ENCODE assay signal across 20 cellular contexts in genomic region chr1:236129315-236129714, GRCh38. TPM values are rescaled to one million over a fixed set of nuclear protein-coding genes. Genes with fewer than 3 reads are reported as not detected.
DNase-seq lines count a peak whose midpoint lies in the region; ATAC-seq and TF ChIP-seq lines count a peak whose summit lies in the region.
"Had no signal": no experiment of that assay in that cellular context is flagged by ENCODE, and none has a peak within 500 bp of the region (broad histone marks: within the 10 kb centered on the region; RNA-seq: fewer than 3 reads in every experiment).

No MANE protein-coding gene starts in this region.

- H3K27me3 ChIP-seq in vagina: no peaks in the 10 kb centered on the region

- no peak for ATAC-seq in activated CD4-positive, alpha-beta T cell treated with anti-CD3 and anti-CD28 coated beads for 36 hours
- ATAC-seq: activated T-cell treated with anti-CD3 and anti-CD28 coated beads, Interleukin-2, amount 50 U/mL, for 4 hours; HCT116; heart left ventricle; left cardiac atrium; psoas muscle had no signal

- no peaks in the 10 kb centered on the region for H3K9me3 Mint-ChIP-seq in activated CD4-positive, alpha-beta T cell treated with anti-CD3 and anti-CD28 coated beads for 36 hours (ENCODE audit: low read depth)
- H3K9me3 Mint-ChIP-seq: activated CD4-positive, alpha-beta memory T cell treated with anti-CD3 and anti-CD28 coated beads for 36 hours; activated naive CD8-positive, alpha-beta T cell treated with anti-CD3 and anti-CD28 coated beads, Interleukin-2, amount 10 ng/mL, durations not matched to agents 7 days and 5 days had no signal

- H3K36me3 ChIP-seq in vagina: no peaks in the 10 kb centered on the region
- H3K36me3 ChIP-seq: esophagus squamous epithelium, heart left ventricle had no signal

- no peak overlapping the region for H3K4me3 Mint-ChIP-seq in activated CD4-positive, alpha-beta T cell treated with anti-CD3 and anti-CD28 coated beads for 36 hours
- H3K4me3 Mint-ChIP-seq: activated CD4-positive, alpha-beta memory T cell treated with anti-CD3 and anti-CD28 coated beads for 36 hours; activated naive CD8-positive, alpha-beta T cell treated with anti-CD3 and anti-CD28 coated beads, Interleukin-2, amount 10 ng/mL, durations not matched to agents 7 days and 5 days; activated T-cell treated with anti-CD3 and anti-CD28 coated beads, Interleukin-2, amount 50 U/mL, for 4 hours had no signal

- TF ChIP-seq CTCF in vagina (IDR thresholded peaks at IDR 0.05): no peak

- intact Hi-C loops in vagina (cut with DNase I): no loop called here
- intact Hi-C loops in activated CD4-positive, alpha-beta T cell treated with anti-CD3 and anti-CD28 coated beads for 36 hours (cut with DNase I, micrococcal nuclease): no loop called here

- H3K27me3 Mint-ChIP-seq in activated CD4-positive, alpha-beta T cell treated with anti-CD3 and anti-CD28 coated beads for 36 hours: peaks cover 12% of the 10 kb centered on the region

- TF ChIP-seq POLR2A in vagina (IDR thresholded peaks at IDR 0.05): no peak

- H3K27ac Mint-ChIP-seq in activated CD4-positive, alpha-beta T cell treated with anti-CD3 and anti-CD28 coated beads for 36 hours: no peak overlapping the region
- H3K27ac Mint-ChIP-seq: activated CD4-positive, alpha-beta memory T cell treated with anti-CD3 and anti-CD28 coated beads for 36 hours; activated naive CD8-positive, alpha-beta T cell treated with anti-CD3 and anti-CD28 coated beads, Interleukin-2, amount 10 ng/mL, durations not matched to agents 7 days and 5 days had no signal

- H3K27ac ChIP-seq in caudate nucleus (ENCODE audit: low read depth, low read length) (peak overlapping the region; percentile 36), vagina (no peak overlapping the region)
- H3K27ac ChIP-seq: esophagus squamous epithelium, heart left ventricle, KMS-11, psoas muscle had no signal

- CTCF ChIA-PET in activated CD4-positive, alpha-beta T cell treated with anti-CD3 and anti-CD28 coated beads for 36 hours (lab: Charles Lee): no interaction called here

- no peaks in the 10 kb centered on the region for H3K9me3 ChIP-seq in vagina
- H3K9me3 ChIP-seq: esophagus squamous epithelium had no signal

- H3K4me1 Mint-ChIP-seq in activated CD4-positive, alpha-beta T cell treated with anti-CD3 and anti-CD28 coated beads for 36 hours: no peaks in the 10 kb centered on the region
- H3K4me1 Mint-ChIP-seq: activated naive CD8-positive, alpha-beta T cell treated with anti-CD3 and anti-CD28 coated beads, Interleukin-2, amount 10 ng/mL, durations not matched to agents 7 days and 5 days had no signal

- no peaks in the 10 kb centered on the region for H3K36me3 Mint-ChIP-seq in activated CD4-positive, alpha-beta T cell treated with anti-CD3 and anti-CD28 coated beads for 36 hours (ENCODE audit: low read depth)
- H3K36me3 Mint-ChIP-seq: activated CD4-positive, alpha-beta memory T cell treated with anti-CD3 and anti-CD28 coated beads for 36 hours; activated naive CD8-positive, alpha-beta T cell treated with anti-CD3 and anti-CD28 coated beads, Interleukin-2, amount 10 ng/mL, durations not matched to agents 7 days and 5 days had no signal

- H3K4me1 ChIP-seq in vagina: no peaks in the 10 kb centered on the region
- H3K4me1 ChIP-seq: heart left ventricle, psoas muscle had no signal

- POLR2A ChIA-PET in activated CD4-positive, alpha-beta T cell treated with anti-CD3 and anti-CD28 coated beads for 36 hours (lab: Charles Lee): interaction anchor here (0.5 kb wide), 1 partner anchor 382 kb away, joined by 4 read pairs; no protein-coding TSS in a partner anchor

- DNase-seq in NCI-H1048 (lab: John Stamatoyannopoulos, UW) (peak; percentile 78), caudate nucleus (lab: John Stamatoyannopoulos, UW) (peak in 17 of 61 donors; percentile 11 to 45 (median 24)), medulla oblongata (ENCODE audit: extremely low spot score) (peak; percentile 64), superior temporal gyrus (ENCODE audit: extremely low spot score) (peak; percentile 37), vagina (ENCODE audit: extremely low spot score in 2 of 2) (no peak), UCSD-AML1 (lab: John Stamatoyannopoulos, UW; ENCODE audit: unreplicated experiment) (no peak)
- no peak for DNase-seq in activated CD4-positive, alpha-beta T cell treated with anti-CD3 and anti-CD28 coated beads for 36 hours
- DNase-seq: activated CD4-positive, alpha-beta memory T cell treated with anti-CD3 and anti-CD28 coated beads for 36 hours; activated naive CD8-positive, alpha-beta T cell treated with anti-CD3 and anti-CD28 coated beads, Interleukin-2, amount 10 ng/mL, durations not matched to agents 7 days and 5 days; activated T-cell treated with anti-CD3 and anti-CD28 coated beads, Interleukin-2, amount 50 U/mL, for 4 hours; DMS 273 treated with DMSO at 0.1 percent for 48 hours; esophagus squamous epithelium; heart left ventricle; left cardiac atrium; NCI-H1092 treated with DMSO at 0.1 percent for 48 hours; NCI-H82; psoas muscle; stimulated activated CD4-positive, alpha-beta T cell treated with anti-CD3 and anti-CD28 coated beads, Interleukin-12 subunit alpha, Interleukin-12 subunit beta, amount 100 ng/mL, for 4 hours had no signal

- H3K4me3 ChIP-seq in vagina: no peak overlapping the region
- H3K4me3 ChIP-seq: esophagus squamous epithelium, heart left ventricle, psoas muscle had no signal

RNA-seq across cellular contexts. Expression of gene GPR137B, which starts 13.0 kb away (rescaled TPM):
- total RNA-seq in vagina: 38.8 TPM
- total RNA-seq in activated CD4-positive, alpha-beta T cell treated with anti-CD3 and anti-CD28 coated beads for 36 hours: 1 to 10 TPM; 5.0 to 5.6 TPM

Comparison
In these comparisons a context has a peak if more than half of its experiments do, and no peak if none do; other contexts are left out.
1. DNase-seq: peak in NCI-H1048 (single experiment), medulla oblongata (single experiment) and superior temporal gyrus (single experiment); none in vagina (0 of 2), activated CD4-positive, alpha-beta T cell treated with anti-CD3 and anti-CD28 coated beads for 36 hours (single experiment) and UCSD-AML1 (single experiment).